ENCODE assay signal across 1 cellular context in the genomic region with DNA sequence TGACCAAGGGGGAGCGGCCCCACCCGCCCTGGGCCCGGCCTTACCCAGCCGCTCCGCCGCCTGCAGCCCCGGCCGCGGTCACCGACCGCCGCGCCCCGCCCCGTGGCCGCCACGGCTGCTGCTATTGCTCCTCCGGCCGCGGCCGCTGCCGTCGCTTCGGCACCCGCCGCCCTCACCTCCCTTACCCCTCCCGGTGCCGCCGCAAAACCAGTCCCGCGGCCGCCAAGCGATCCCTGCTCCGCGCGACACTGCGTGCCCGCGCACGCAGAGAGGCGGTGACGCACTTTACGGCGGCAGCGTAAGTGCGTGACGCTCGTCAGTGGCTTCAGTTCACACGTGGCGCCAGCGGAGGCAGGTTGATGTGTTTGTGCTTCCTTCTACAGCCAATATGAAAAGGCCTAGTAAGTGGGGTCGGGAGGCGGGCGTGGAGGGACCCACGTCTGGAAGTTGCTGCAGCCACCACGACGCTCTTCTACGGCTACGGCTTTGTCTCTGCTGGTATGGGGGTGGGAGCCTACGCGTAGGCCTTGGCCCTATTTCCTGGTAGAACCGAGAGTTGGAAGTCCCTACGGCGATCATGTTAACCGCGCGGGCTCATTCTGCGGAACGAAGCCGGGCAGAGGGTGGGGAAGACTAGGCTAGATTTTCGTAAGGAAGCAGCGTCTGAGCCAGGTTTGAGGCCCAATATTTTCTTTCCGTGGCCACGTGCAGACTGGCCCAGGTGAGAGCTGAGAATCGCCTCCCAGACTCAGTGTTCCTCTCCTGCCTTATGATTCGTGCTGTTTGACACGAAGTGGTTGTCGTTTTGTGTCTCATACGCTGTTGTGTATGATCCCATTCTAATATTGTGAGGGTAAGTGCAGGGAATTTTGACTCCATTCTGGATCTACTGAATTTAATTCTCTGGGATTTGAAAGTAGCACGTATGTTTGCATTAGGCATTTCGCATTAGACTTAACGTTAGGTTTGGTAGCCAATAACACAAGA.
TF ChIP-seq lines count a peak whose summit lies in the region.

A gene with protein sequence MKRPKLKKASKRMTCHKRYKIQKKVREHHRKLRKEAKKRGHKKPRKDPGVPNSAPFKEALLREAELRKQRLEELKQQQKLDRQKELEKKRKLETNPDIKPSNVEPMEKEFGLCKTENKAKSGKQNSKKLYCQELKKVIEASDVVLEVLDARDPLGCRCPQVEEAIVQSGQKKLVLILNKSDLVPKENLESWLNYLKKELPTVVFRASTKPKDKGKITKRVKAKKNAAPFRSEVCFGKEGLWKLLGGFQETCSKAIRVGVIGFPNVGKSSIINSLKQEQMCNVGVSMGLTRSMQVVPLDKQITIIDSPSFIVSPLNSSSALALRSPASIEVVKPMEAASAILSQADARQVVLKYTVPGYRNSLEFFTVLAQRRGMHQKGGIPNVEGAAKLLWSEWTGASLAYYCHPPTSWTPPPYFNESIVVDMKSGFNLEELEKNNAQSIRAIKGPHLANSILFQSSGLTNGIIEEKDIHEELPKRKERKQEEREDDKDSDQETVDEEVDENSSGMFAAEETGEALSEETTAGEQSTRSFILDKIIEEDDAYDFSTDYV (plus strand): TSS at position 328 of the 987 bp plus-strand sequence. CDS start 61 bp downstream, at position 389.
PBRM1 (minus strand) TSS at position 209 of the 987 bp plus-strand sequence.

TF ChIP-seq in GM12878, 131 proteins besides CTCF, POLR2A, EP300 and RAD21 (continued from another document and continues in another):
- TF ChIP-seq, protein P1, sequence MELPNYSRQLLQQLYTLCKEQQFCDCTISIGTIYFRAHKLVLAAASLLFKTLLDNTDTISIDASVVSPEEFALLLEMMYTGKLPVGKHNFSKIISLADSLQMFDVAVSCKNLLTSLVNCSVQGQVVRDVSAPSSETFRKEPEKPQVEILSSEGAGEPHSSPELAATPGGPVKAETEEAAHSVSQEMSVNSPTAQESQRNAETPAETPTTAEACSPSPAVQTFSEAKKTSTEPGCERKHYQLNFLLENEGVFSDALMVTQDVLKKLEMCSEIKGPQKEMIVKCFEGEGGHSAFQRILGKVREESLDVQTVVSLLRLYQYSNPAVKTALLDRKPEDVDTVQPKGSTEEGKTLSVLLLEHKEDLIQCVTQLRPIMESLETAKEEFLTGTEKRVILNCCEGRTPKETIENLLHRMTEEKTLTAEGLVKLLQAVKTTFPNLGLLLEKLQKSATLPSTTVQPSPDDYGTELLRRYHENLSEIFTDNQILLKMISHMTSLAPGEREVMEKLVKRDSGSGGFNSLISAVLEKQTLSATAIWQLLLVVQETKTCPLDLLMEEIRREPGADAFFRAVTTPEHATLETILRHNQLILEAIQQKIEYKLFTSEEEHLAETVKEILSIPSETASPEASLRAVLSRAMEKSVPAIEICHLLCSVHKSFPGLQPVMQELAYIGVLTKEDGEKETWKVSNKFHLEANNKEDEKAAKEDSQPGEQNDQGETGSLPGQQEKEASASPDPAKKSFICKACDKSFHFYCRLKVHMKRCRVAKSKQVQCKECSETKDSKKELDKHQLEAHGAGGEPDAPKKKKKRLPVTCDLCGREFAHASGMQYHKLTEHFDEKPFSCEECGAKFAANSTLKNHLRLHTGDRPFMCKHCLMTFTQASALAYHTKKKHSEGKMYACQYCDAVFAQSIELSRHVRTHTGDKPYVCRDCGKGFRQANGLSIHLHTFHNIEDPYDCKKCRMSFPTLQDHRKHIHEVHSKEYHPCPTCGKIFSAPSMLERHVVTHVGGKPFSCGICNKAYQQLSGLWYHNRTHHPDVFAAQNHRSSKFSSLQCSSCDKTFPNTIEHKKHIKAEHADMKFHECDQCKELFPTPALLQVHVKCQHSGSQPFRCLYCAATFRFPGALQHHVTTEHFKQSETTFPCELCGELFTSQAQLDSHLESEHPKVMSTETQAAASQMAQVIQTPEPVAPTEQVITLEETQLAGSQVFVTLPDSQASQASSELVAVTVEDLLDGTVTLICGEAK (IDR thresholded peaks at IDR 0.05; ENCODE audit: borderline replicate concordance): no peak
- TF ChIP-seq, protein P2, sequence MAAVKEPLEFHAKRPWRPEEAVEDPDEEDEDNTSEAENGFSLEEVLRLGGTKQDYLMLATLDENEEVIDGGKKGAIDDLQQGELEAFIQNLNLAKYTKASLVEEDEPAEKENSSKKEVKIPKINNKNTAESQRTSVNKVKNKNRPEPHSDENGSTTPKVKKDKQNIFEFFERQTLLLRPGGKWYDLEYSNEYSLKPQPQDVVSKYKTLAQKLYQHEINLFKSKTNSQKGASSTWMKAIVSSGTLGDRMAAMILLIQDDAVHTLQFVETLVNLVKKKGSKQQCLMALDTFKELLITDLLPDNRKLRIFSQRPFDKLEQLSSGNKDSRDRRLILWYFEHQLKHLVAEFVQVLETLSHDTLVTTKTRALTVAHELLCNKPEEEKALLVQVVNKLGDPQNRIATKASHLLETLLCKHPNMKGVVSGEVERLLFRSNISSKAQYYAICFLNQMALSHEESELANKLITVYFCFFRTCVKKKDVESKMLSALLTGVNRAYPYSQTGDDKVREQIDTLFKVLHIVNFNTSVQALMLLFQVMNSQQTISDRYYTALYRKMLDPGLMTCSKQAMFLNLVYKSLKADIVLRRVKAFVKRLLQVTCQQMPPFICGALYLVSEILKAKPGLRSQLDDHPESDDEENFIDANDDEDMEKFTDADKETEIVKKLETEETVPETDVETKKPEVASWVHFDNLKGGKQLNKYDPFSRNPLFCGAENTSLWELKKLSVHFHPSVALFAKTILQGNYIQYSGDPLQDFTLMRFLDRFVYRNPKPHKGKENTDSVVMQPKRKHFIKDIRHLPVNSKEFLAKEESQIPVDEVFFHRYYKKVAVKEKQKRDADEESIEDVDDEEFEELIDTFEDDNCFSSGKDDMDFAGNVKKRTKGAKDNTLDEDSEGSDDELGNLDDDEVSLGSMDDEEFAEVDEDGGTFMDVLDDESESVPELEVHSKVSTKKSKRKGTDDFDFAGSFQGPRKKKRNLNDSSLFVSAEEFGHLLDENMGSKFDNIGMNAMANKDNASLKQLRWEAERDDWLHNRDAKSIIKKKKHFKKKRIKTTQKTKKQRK (IDR thresholded peaks at IDR 0.05; ENCODE audit: low read depth, low read length): no peak
- peak; percentile 46 for TF ChIP-seq SIX5 (IDR thresholded peaks at IDR 0.05; ENCODE audit: low read depth, low read length, severe bottlenecking)
- TF ChIP-seq POLR2AphosphoS5 (IDR thresholded peaks at IDR 0.05; ENCODE audit: low read length): peak; percentile 94
- TF ChIP-seq TAF1 (IDR thresholded peaks at IDR 0.05; ENCODE audit: borderline replicate concordance, low read depth, low read length): peak; percentile 97
- no peak for TF ChIP-seq KAT2A (conservative IDR thresholded peaks at IDR 0.05; ENCODE audit: control insufficient read depth, low read depth, low read length)
- TF ChIP-seq, protein P3, sequence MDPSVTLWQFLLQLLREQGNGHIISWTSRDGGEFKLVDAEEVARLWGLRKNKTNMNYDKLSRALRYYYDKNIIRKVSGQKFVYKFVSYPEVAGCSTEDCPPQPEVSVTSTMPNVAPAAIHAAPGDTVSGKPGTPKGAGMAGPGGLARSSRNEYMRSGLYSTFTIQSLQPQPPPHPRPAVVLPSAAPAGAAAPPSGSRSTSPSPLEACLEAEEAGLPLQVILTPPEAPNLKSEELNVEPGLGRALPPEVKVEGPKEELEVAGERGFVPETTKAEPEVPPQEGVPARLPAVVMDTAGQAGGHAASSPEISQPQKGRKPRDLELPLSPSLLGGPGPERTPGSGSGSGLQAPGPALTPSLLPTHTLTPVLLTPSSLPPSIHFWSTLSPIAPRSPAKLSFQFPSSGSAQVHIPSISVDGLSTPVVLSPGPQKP (IDR thresholded peaks at IDR 0.05; ENCODE audit: low read depth, low read length): peak; percentile 30; the same call in 1 of the 2 replicates
- no peak for TF ChIP-seq PAX8 (IDR thresholded peaks at IDR 0.05)
- peak; percentile 54 for TF ChIP-seq SMAD1 (IDR thresholded peaks at IDR 0.05; ENCODE audit: low read depth, partially characterized antibody)
- TF ChIP-seq RCOR1 (conservative IDR thresholded peaks at IDR 0.05; ENCODE audit: low read depth, low read length): 0 out of 2 replicates have a peak, but pooled peaks have one; percentile 36
- no peak for TF ChIP-seq CBX3 (IDR thresholded peaks at IDR 0.05; ENCODE audit: borderline replicate concordance, low read depth)
- TF ChIP-seq MEF2A (IDR thresholded peaks at IDR 0.05; ENCODE audit: insufficient read depth, low read depth, low read length): 0 out of 2 replicates have a peak, but pooled peaks have one; percentile 50
- peak; percentile 33; the same call in 1 of the 2 replicates for TF ChIP-seq MYB (IDR thresholded peaks at IDR 0.05; ENCODE audit: borderline replicate concordance, low read depth, low read length)
- TF ChIP-seq, protein P4, sequence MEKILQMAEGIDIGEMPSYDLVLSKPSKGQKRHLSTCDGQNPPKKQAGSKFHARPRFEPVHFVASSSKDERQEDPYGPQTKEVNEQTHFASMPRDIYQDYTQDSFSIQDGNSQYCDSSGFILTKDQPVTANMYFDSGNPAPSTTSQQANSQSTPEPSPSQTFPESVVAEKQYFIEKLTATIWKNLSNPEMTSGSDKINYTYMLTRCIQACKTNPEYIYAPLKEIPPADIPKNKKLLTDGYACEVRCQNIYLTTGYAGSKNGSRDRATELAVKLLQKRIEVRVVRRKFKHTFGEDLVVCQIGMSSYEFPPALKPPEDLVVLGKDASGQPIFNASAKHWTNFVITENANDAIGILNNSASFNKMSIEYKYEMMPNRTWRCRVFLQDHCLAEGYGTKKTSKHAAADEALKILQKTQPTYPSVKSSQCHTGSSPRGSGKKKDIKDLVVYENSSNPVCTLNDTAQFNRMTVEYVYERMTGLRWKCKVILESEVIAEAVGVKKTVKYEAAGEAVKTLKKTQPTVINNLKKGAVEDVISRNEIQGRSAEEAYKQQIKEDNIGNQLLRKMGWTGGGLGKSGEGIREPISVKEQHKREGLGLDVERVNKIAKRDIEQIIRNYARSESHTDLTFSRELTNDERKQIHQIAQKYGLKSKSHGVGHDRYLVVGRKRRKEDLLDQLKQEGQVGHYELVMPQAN (conservative IDR thresholded peaks at IDR 0.05): peak; percentile 98
- TF ChIP-seq ASH2L (IDR thresholded peaks at IDR 0.05; ENCODE audit: borderline replicate concordance, low read depth): no peak
- 0 out of 2 replicates have a peak, but pooled peaks have one; percentile 31 for TF ChIP-seq RB1 (IDR thresholded peaks at IDR 0.05; ENCODE audit: borderline replicate concordance)
- 0 out of 2 replicates have a peak, but pooled peaks have one; percentile 16 for TF ChIP-seq TCF12 (IDR thresholded peaks at IDR 0.05; ENCODE audit: low read depth, low read length)
- TF ChIP-seq, protein P5, sequence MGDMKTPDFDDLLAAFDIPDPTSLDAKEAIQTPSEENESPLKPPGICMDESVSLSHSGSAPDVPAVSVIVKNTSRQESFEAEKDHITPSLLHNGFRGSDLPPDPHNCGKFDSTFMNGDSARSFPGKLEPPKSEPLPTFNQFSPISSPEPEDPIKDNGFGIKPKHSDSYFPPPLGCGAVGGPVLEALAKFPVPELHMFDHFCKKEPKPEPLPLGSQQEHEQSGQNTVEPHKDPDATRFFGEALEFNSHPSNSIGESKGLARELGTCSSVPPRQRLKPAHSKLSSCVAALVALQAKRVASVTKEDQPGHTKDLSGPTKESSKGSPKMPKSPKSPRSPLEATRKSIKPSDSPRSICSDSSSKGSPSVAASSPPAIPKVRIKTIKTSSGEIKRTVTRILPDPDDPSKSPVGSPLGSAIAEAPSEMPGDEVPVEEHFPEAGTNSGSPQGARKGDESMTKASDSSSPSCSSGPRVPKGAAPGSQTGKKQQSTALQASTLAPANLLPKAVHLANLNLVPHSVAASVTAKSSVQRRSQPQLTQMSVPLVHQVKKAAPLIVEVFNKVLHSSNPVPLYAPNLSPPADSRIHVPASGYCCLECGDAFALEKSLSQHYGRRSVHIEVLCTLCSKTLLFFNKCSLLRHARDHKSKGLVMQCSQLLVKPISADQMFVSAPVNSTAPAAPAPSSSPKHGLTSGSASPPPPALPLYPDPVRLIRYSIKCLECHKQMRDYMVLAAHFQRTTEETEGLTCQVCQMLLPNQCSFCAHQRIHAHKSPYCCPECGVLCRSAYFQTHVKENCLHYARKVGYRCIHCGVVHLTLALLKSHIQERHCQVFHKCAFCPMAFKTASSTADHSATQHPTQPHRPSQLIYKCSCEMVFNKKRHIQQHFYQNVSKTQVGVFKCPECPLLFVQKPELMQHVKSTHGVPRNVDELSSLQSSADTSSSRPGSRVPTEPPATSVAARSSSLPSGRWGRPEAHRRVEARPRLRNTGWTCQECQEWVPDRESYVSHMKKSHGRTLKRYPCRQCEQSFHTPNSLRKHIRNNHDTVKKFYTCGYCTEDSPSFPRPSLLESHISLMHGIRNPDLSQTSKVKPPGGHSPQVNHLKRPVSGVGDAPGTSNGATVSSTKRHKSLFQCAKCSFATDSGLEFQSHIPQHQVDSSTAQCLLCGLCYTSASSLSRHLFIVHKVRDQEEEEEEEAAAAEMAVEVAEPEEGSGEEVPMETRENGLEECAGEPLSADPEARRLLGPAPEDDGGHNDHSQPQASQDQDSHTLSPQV (IDR thresholded peaks at IDR 0.05): 0 out of 2 replicates have a peak, but pooled peaks have one; percentile 26
- peak; percentile 100 for TF ChIP-seq MXI1 (IDR thresholded peaks at IDR 0.05; ENCODE audit: low read depth, low read length)
- TF ChIP-seq, protein P6, sequence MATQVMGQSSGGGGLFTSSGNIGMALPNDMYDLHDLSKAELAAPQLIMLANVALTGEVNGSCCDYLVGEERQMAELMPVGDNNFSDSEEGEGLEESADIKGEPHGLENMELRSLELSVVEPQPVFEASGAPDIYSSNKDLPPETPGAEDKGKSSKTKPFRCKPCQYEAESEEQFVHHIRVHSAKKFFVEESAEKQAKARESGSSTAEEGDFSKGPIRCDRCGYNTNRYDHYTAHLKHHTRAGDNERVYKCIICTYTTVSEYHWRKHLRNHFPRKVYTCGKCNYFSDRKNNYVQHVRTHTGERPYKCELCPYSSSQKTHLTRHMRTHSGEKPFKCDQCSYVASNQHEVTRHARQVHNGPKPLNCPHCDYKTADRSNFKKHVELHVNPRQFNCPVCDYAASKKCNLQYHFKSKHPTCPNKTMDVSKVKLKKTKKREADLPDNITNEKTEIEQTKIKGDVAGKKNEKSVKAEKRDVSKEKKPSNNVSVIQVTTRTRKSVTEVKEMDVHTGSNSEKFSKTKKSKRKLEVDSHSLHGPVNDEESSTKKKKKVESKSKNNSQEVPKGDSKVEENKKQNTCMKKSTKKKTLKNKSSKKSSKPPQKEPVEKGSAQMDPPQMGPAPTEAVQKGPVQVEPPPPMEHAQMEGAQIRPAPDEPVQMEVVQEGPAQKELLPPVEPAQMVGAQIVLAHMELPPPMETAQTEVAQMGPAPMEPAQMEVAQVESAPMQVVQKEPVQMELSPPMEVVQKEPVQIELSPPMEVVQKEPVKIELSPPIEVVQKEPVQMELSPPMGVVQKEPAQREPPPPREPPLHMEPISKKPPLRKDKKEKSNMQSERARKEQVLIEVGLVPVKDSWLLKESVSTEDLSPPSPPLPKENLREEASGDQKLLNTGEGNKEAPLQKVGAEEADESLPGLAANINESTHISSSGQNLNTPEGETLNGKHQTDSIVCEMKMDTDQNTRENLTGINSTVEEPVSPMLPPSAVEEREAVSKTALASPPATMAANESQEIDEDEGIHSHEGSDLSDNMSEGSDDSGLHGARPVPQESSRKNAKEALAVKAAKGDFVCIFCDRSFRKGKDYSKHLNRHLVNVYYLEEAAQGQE (IDR thresholded peaks at IDR 0.05; ENCODE audit: low read depth, low read length): no peak
- TF ChIP-seq IKZF2 (IDR thresholded peaks at IDR 0.05): no peak; a peak in 1 of 4 replicates
- TF ChIP-seq STAT3 (IDR thresholded peaks at IDR 0.05; ENCODE audit: low read depth, low read length): no peak
- TF ChIP-seq TARDBP (IDR thresholded peaks at IDR 0.05; ENCODE audit: borderline replicate concordance): peak; percentile 51; the same call in 1 of the 2 replicates
